In genomic region chr6:82348130-82348529, GRCh38 we compare ENCODE assay signal across 19 cellular contexts. TPM values are rescaled to one million over a fixed set of nuclear protein-coding genes. Genes with fewer than 3 reads are reported as not detected.
DNase-seq lines count a peak whose midpoint lies in the region; ATAC-seq and TF ChIP-seq lines count a peak whose summit lies in the region.
"Had no signal": no experiment of that assay in that cellular context is flagged by ENCODE, and none has a peak within 500 bp of the region (broad histone marks: within the 10 kb centered on the region; RNA-seq: fewer than 3 reads in every experiment).

No MANE protein-coding gene starts in this region.

- no peak overlapping the region for H3K27ac ChIP-seq in 22Rv1
- H3K27ac ChIP-seq: adrenal gland, parathyroid adenoma, SK-N-MC had no signal

- H3K36me3 ChIP-seq in H7 (replicated peaks; ENCODE audit: control insufficient read depth, insufficient read depth, low read length) = no peaks in the 10 kb centered on the region
- H3K36me3 ChIP-seq: adrenal gland had no signal

- no peak for ATAC-seq in HG03521 (IDR thresholded peaks at IDR 0.05; ENCODE audit: unreplicated experiment)
- no peak for ATAC-seq in omental fat pad (ENCODE audit: low FRiP score)
- ATAC-seq in SK-N-SH treated with all-trans-retinoic acid at 6 μM for 48 hours = no peak
- ATAC-seq: naive thymus-derived CD4-positive, alpha-beta T cell; stimulated activated naive CD8-positive, alpha-beta T cell treated with anti-CD3 and anti-CD28 coated beads, Interleukin-15, amount 100 ng/mL, for 72 hours had no signal

- no peaks in the 10 kb centered on the region for H3K27me3 ChIP-seq in H7 (ENCODE audit: control insufficient read depth, insufficient read depth, low read length)
- H3K27me3 ChIP-seq: adrenal gland had no signal

- TF ChIP-seq CTCF in 22Rv1 (IDR thresholded peaks at IDR 0.05) = peak; percentile 32
- peak; percentile 15 for TF ChIP-seq CTCF in choroid plexus epithelial cell (conservative IDR thresholded peaks at IDR 0.05; ENCODE audit: low read depth, low read length)
- no peak for TF ChIP-seq CTCF in omental fat pad (IDR thresholded peaks at IDR 0.05)

- DNase-seq in H7 (peak; percentile 10), NCI-H82 treated with DMSO at 0.1 percent for 48 hours (lab: John Stamatoyannopoulos, UW; ENCODE audit: unreplicated experiment) (peak; percentile 75), choroid plexus epithelial cell (ENCODE audit: low read depth) (no peak), omental fat pad (ENCODE audit: low spot score) (no peak), RPMI8226 (no peak)
- DNase-seq: activated CD4-positive, alpha-beta T cell treated with anti-CD3 and anti-CD28 coated beads, Interleukin-2, amount 10 ng/mL, durations not matched to agents 24 days and 14 days; adrenal gland; CD4-positive, alpha-beta T cell; DND-41; effector memory CD4-positive, alpha-beta T cell; kidney glomerular epithelial cell; naive thymus-derived CD4-positive, alpha-beta T cell; NCI-H446; stimulated activated naive CD8-positive, alpha-beta T cell treated with anti-CD3 and anti-CD28 coated beads, Interleukin-15, amount 100 ng/mL, for 72 hours had no signal

- H3K4me3 ChIP-seq in H7 (ENCODE audit: insufficient read depth, low read depth, low read length) = no peak overlapping the region
- no peak overlapping the region for H3K4me3 ChIP-seq in choroid plexus epithelial cell (ENCODE audit: low read depth, low read length)
- H3K4me3 ChIP-seq: adrenal gland, SK-N-MC had no signal

TF ChIP-seq in SK-N-SH treated with all-trans-retinoic acid at 6 μM for 48 hours, 23 proteins besides CTCF, POLR2A, EP300 and RAD21:
- TF ChIP-seq ZNF70 (CRISPR knock-in tag; IDR thresholded peaks at IDR 0.05) = no peak
TF ChIP-seq in SK-N-SH treated with all-trans-retinoic acid at 6 μM for 48 hours: peak in this region for 0.

RNA-seq across cellular contexts. Expression of gene TPBG, which starts 15.5 kb away (rescaled TPM):
- total RNA-seq in H7 (2014; rRNA removed; shearing (Covaris generic)) = 45.5 and 48.9 TPM in 2 replicates
- total RNA-seq in omental fat pad = 10 to 100 TPM; 15.9 to 46.4 (median 25.3) TPM
- total RNA-seq: activated CD4-positive, alpha-beta T cell treated with anti-CD3 and anti-CD28 coated beads, Interleukin-2, amount 10 ng/mL, durations not matched to agents 24 days and 14 days had no signal

Comparison
In these comparisons a context has a peak if more than half of its experiments do, and no peak if none do; other contexts are left out.
1. CTCF ChIP-seq: peak in 22Rv1 (single experiment) and choroid plexus epithelial cell (single experiment); none in omental fat pad (0 of 3).
2. DNase-seq: peak in H7 (single experiment) and NCI-H82 treated with DMSO at 0.1 percent for 48 hours (single experiment); none in choroid plexus epithelial cell (single experiment), omental fat pad (single experiment) and RPMI8226 (single experiment).